19 cellular contexts compared by ENCODE assay signal in the genomic region with DNA sequence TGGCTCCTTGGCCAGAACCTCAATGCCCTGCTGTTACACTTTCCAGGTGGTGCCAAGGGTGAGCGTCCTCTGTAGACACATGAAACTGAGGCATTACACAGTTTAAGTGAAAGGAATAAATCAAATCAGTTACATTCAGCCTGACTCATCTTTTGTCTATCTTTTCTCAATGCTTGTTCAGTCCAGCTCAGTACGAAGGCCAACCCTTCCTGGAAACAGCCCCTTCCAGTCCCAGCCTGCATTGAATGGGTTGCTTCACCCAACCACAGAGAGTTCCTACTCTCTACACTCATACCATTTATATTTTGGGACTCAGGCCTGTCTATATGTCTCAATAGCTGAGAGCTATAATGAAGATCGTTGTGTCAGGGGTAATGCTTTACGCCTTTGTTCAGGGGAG.
DNase-seq lines count a peak whose midpoint lies in the region; ATAC-seq and TF ChIP-seq lines count a peak whose summit lies in the region.
"Had no signal": no experiment of that assay in that cellular context is flagged by ENCODE, and none has a peak within 500 bp of the region (broad histone marks: within the 10 kb centered on the region; RNA-seq: fewer than 3 reads in every experiment).

No MANE protein-coding gene starts in this region.

- H4K20me1 ChIP-seq in H9 (ENCODE audit: control insufficient read depth, insufficient read depth, insufficient read length) (no peaks in the 10 kb centered on the region), PC-9 (ENCODE audit: insufficient read depth) (no peaks in the 10 kb centered on the region)
- H4K20me1 ChIP-seq: BLaER1 had no signal

- H3K27ac ChIP-seq in H9 (ENCODE audit: insufficient read length, low read depth, low read length): no peak overlapping the region
- H3K27ac ChIP-seq in mesenchymal stem cell (ENCODE audit: low read length, poor library complexity, severe bottlenecking): no peak overlapping the region
- no peak overlapping the region for H3K27ac ChIP-seq in PC-9
- H3K27ac ChIP-seq: BLaER1, dorsolateral prefrontal cortex, heart right ventricle, Peyer's patch had no signal

- intact Hi-C loops in PC-9 (cut with micrococcal nuclease; ENCODE audit: unreplicated experiment): no loop called here

- CTCF ChIA-PET in PC-9 (lab: Charles Lee): no interaction called here

- no peak overlapping the region for H3K56ac ChIP-seq in H9 (ENCODE audit: insufficient read length, low read depth, low read length)

- no peak overlapping the region for H3T11ph ChIP-seq in H9 (ENCODE audit: low read length)

- H3K4me1 Mint-ChIP-seq in H9: 0 out of 4 replicates have a peak, but pooled peaks cover 0 to 2% of the 10 kb centered on the region in 2 experiments
- H3K4me1 Mint-ChIP-seq: activated naive CD4-positive, alpha-beta T cell treated with anti-CD3 and anti-CD28 coated beads, Interleukin-2, amount 10 ng/mL, durations not matched to agents 7 days and 5 days; naive B cell had no signal

- H2BK12ac ChIP-seq in H9 (ENCODE audit: insufficient read length, low read depth, low read length) (no peak overlapping the region), mesenchymal stem cell (ENCODE audit: low read length in 2 of 2) (no peak overlapping the region)

- H3K14ac ChIP-seq in H9 (ENCODE audit: insufficient read depth, low read length): no peak overlapping the region
- no peak overlapping the region for H3K14ac ChIP-seq in mesenchymal stem cell (ENCODE audit: low read length in 2 of 2)

- no peaks in the 10 kb centered on the region for H3K79me2 ChIP-seq in H9 (ENCODE audit: insufficient read depth, low read length)
- H3K79me2 ChIP-seq in PC-9 (ENCODE audit: low read depth): no peaks in the 10 kb centered on the region

- H3K9ac ChIP-seq in H9 (ENCODE audit: extremely low read depth, insufficient read length, low read length) (no peak overlapping the region), mesenchymal stem cell (ENCODE audit: low read length) (no peak overlapping the region)
- H3K9ac ChIP-seq: BLaER1 had no signal

- no peaks in the 10 kb centered on the region for H3K27me3 ChIP-seq in H9 (ENCODE audit: insufficient read depth, low read length)
- H3K27me3 ChIP-seq in mesenchymal stem cell (ENCODE audit: control insufficient read depth in 1 of 2, insufficient read depth in 1 of 2, low read length in 2 of 2): no peaks in the 10 kb centered on the region
- H3K27me3 ChIP-seq in PC-9 (ENCODE audit: insufficient read depth, low read depth): no peaks in the 10 kb centered on the region
- H3K27me3 ChIP-seq: BLaER1, dorsolateral prefrontal cortex, heart right ventricle, Peyer's patch had no signal

- no TSS peak for BruUV-seq in PC-9 (replicated peaks; lab: Mats Ljungman, UMichigan)

- no peak overlapping the region for H3K4ac ChIP-seq in H9 (ENCODE audit: low read depth, low read length)
- no peak overlapping the region for H3K4ac ChIP-seq in mesenchymal stem cell (ENCODE audit: low read depth in 1 of 2, low read length in 2 of 2)

- H3K23ac ChIP-seq in H9 (ENCODE audit: insufficient read length, low read depth, low read length) (no peak overlapping the region), mesenchymal stem cell (ENCODE audit: low read length in 2 of 2) (no peak overlapping the region)

- no peaks in the 10 kb centered on the region for H3K36me3 ChIP-seq in mesenchymal stem cell (ENCODE audit: control insufficient read depth in 1 of 2, insufficient read depth in 2 of 2, low read depth in 1 of 2, low read length in 2 of 2)
- H3K36me3 ChIP-seq in PC-9 (ENCODE audit: low read depth): no peaks in the 10 kb centered on the region
- H3K36me3 ChIP-seq: BLaER1, heart right ventricle, Peyer's patch had no signal

- POLR2A ChIA-PET in PC-9 (lab: Charles Lee; ENCODE audit: unreplicated experiment): no interaction called here

- H3F3A ChIP-seq in PC-9 (ENCODE audit: insufficient read depth, low read depth): no peaks in the 10 kb centered on the region

- H2BK5ac ChIP-seq in H9 (ENCODE audit: insufficient read length, low read length) (no peak overlapping the region), mesenchymal stem cell (ENCODE audit: low read depth, low read length, poor library complexity, severe bottlenecking) (no peak overlapping the region)

- no peaks in the 10 kb centered on the region for H3K36me3 Mint-ChIP-seq in H9 (ENCODE audit: insufficient read depth in 1 of 3, low read depth in 3 of 3)
- H3K36me3 Mint-ChIP-seq: activated naive CD4-positive, alpha-beta T cell treated with anti-CD3 and anti-CD28 coated beads, Interleukin-2, amount 10 ng/mL, durations not matched to agents 7 days and 5 days; brain; naive B cell had no signal

- WGBS in H9 (ENCODE audit: extremely low coverage, insufficient read length, low lambda C conversion rate): no CpG with 5 or more reads among the region's 4 CpGs
- WGBS in mesenchymal stem cell: 61% methylated on average over 2 of the region's 4 CpGs

- H3K27me3 Mint-ChIP-seq in H9 (ENCODE audit: low read depth): no peaks in the 10 kb centered on the region
- H3K27me3 Mint-ChIP-seq: activated naive CD4-positive, alpha-beta T cell treated with anti-CD3 and anti-CD28 coated beads, Interleukin-2, amount 10 ng/mL, durations not matched to agents 7 days and 5 days; brain had no signal

- H3K27ac Mint-ChIP-seq in H9: no peak overlapping the region; a peak in 1 of 7 replicates
- H3K27ac Mint-ChIP-seq: activated naive CD4-positive, alpha-beta T cell treated with anti-CD3 and anti-CD28 coated beads, Interleukin-2, amount 10 ng/mL, durations not matched to agents 7 days and 5 days; naive B cell had no signal

- peak; percentile 20 for DNase-seq in AG20443 (ENCODE audit: low spot score)
- no peak for DNase-seq in H9
- DNase-seq in choroid plexus epithelial cell (ENCODE audit: low read depth): peak; percentile 55
- peak; percentile 34 for DNase-seq in mesenchymal stem cell
- no peak for DNase-seq in NCI-H2227 (lab: John Stamatoyannopoulos, UW; ENCODE audit: unreplicated experiment)
- DNase-seq in PC-9: no peak
- DNase-seq: activated CD8-positive, alpha-beta memory T cell treated with anti-CD3 and anti-CD28 coated beads, Interleukin-2, amount 50 U/mL, for 4 hours; activated naive CD4-positive, alpha-beta T cell treated with anti-CD3 and anti-CD28 coated beads, Interleukin-2, amount 10 ng/mL, durations not matched to agents 7 days and 5 days; dorsolateral prefrontal cortex; erythroblast; heart right ventricle; naive B cell; NCI-H748 treated with DMSO at 0.1 percent for 48 hours; Peyer's patch; small intestine; stimulated activated CD4-positive, alpha-beta T cell treated with anti-CD3 and anti-CD28 coated beads, Interleukin-4, amount 100 ng/mL, for 4 hours had no signal

- no peaks in the 10 kb centered on the region for H3K79me1 ChIP-seq in H9 (ENCODE audit: insufficient read depth, low read depth, low read length, poor library complexity, severe bottlenecking)
- H3K79me1 ChIP-seq in mesenchymal stem cell (replicated peaks; ENCODE audit: low read length, poor library complexity, severe bottlenecking): no peaks in the 10 kb centered on the region

- H3K18ac ChIP-seq in H9 (ENCODE audit: insufficient read length, low read depth, low read length) (no peak overlapping the region), mesenchymal stem cell (ENCODE audit: low read depth in 1 of 2, low read length in 2 of 2) (no peak overlapping the region)

- H4K91ac ChIP-seq in H9 (ENCODE audit: insufficient read length, low read depth, low read length): no peak overlapping the region
- no peak overlapping the region for H4K91ac ChIP-seq in mesenchymal stem cell (ENCODE audit: low read length)

- H2AFZ ChIP-seq in H9 (ENCODE audit: low read length): no peak overlapping the region
- H2AFZ ChIP-seq in mesenchymal stem cell (ENCODE audit: low read depth, low read length): no peak overlapping the region
- H2AFZ ChIP-seq in PC-9: no peak overlapping the region

- H3K9me3 Mint-ChIP-seq in H9: no peaks in the 10 kb centered on the region
- H3K9me3 Mint-ChIP-seq: activated naive CD4-positive, alpha-beta T cell treated with anti-CD3 and anti-CD28 coated beads, Interleukin-2, amount 10 ng/mL, durations not matched to agents 7 days and 5 days; brain; naive B cell had no signal

- TF ChIP-seq CTCF in H9 (conservative IDR thresholded peaks at IDR 0.05): no peak
- TF ChIP-seq CTCF in choroid plexus epithelial cell (conservative IDR thresholded peaks at IDR 0.05; ENCODE audit: low read depth, low read length): no peak
- no peak for TF ChIP-seq CTCF in PC-9 (conservative IDR thresholded peaks at IDR 0.05)

- H4K8ac ChIP-seq in H9 (replicated peaks; ENCODE audit: insufficient read length, low read depth, low read length) (no peak overlapping the region), mesenchymal stem cell (ENCODE audit: low read length) (no peak overlapping the region)

- H3K9me3 ChIP-seq in H9 (ENCODE audit: control insufficient read depth, low read depth, low read length) (no peaks in the 10 kb centered on the region), mesenchymal stem cell (ENCODE audit: control insufficient read depth, low read length) (no peaks in the 10 kb centered on the region), PC-9 (ENCODE audit: insufficient read depth, low read depth) (no peaks in the 10 kb centered on the region)
- H3K9me3 ChIP-seq: BLaER1, heart right ventricle, Peyer's patch had no signal

- no peaks in the 10 kb centered on the region for H3K23me2 ChIP-seq in H9 (ENCODE audit: insufficient read length, low read depth, low read length, poor library complexity, severe bottlenecking)

- no peak overlapping the region for H3K4me3 Mint-ChIP-seq in H9
- H3K4me3 Mint-ChIP-seq: activated naive CD4-positive, alpha-beta T cell treated with anti-CD3 and anti-CD28 coated beads, Interleukin-2, amount 10 ng/mL, durations not matched to agents 7 days and 5 days; brain; naive B cell had no signal

- H3K4me2 ChIP-seq in H9 (ENCODE audit: insufficient read depth, insufficient read length, low read length): no peak overlapping the region
- no peak overlapping the region for H3K4me2 ChIP-seq in mesenchymal stem cell (ENCODE audit: low read length, poor library complexity, severe bottlenecking)
- no peak overlapping the region for H3K4me2 ChIP-seq in PC-9
- H3K4me2 ChIP-seq: BLaER1 had no signal

- H2BK120ac ChIP-seq in H9 (ENCODE audit: low read depth, low read length, poor library complexity, severe bottlenecking) (no peak overlapping the region), mesenchymal stem cell (ENCODE audit: low read depth, low read length) (no peak overlapping the region)

- no peak overlapping the region for H2BK20ac ChIP-seq in H9 (ENCODE audit: low read depth, low read length, poor library complexity, severe bottlenecking)

- H2AK5ac ChIP-seq in H9 (ENCODE audit: insufficient read length, low read length) (no peak overlapping the region), mesenchymal stem cell (ENCODE audit: low read length, severe bottlenecking) (no peak overlapping the region)

- ATAC-seq in HG03571 (IDR thresholded peaks at IDR 0.05; ENCODE audit: unreplicated experiment): no peak

- H3K4me1 ChIP-seq in H9 (ENCODE audit: insufficient read depth, low read length): no peaks in the 10 kb centered on the region
- no peaks in the 10 kb centered on the region for H3K4me1 ChIP-seq in mesenchymal stem cell (ENCODE audit: control insufficient read depth, insufficient read depth, low read depth, low read length)
- no peaks in the 10 kb centered on the region for H3K4me1 ChIP-seq in PC-9 (replicated peaks; ENCODE audit: insufficient read depth)
- H3K4me1 ChIP-seq: BLaER1, Peyer's patch had no signal

- H3K4me3 ChIP-seq in choroid plexus epithelial cell (ENCODE audit: low read depth, low read length) (no peak overlapping the region), mesenchymal stem cell (ENCODE audit: insufficient read depth in 1 of 2, low read depth in 1 of 2, low read length in 2 of 2) (no peak overlapping the region), PC-9 (no peak overlapping the region)
- H3K4me3 ChIP-seq: BLaER1, dorsolateral prefrontal cortex, heart right ventricle, Peyer's patch had no signal

- H2BK15ac ChIP-seq in H9 (ENCODE audit: low read depth, low read length) (0 out of 2 replicates have a peak overlapping the region, but pooled peaks have one; percentile 77), mesenchymal stem cell (ENCODE audit: low read depth, poor library complexity, severe bottlenecking) (no peak overlapping the region)

- no peaks in the 10 kb centered on the region for H3K9me2 ChIP-seq in PC-9 (ENCODE audit: insufficient read depth)

- H4K5ac ChIP-seq in H9 (ENCODE audit: insufficient read length, low read depth, low read length): no peak overlapping the region

Comparison
In these comparisons a context has a peak if more than half of its experiments do, and no peak if none do; other contexts are left out.
1. DNase-seq: peak in AG20443 (single experiment), choroid plexus epithelial cell (single experiment) and mesenchymal stem cell (single experiment); none in H9 (single experiment), NCI-H2227 (single experiment) and PC-9 (0 of 2).